Comparison of ENCODE assay signal across 9 cellular contexts in genomic region chr16:79770244-79771064, GRCh38.
DNase-seq lines count a peak whose midpoint lies in the region; ATAC-seq, FAIRE-seq and TF ChIP-seq lines count a peak whose summit lies in the region.
"Had no signal": no experiment of that assay in that cellular context is flagged by ENCODE, and none has a peak within 500 bp of the region (broad histone marks: within the 10 kb centered on the region; RNA-seq: fewer than 3 reads in every experiment).

No MANE protein-coding gene starts in this region.

- WGBS in heart left ventricle, 4 donors = 1 to 2% (median 1%) methylated on average over 59 of the region's 59 CpGs
- 1% methylated on average over 47 to 59 of the region's 59 CpGs for WGBS in pancreas, 2 donors

- no peaks in the 10 kb centered on the region for H4K20me1 ChIP-seq in DND-41 (ENCODE audit: insufficient read depth, low read length)

- DNase-seq in DND-41 (peak; percentile 59), GOT3 (lab: John Stamatoyannopoulos, UW) (peak; percentile 25), M059J (ENCODE audit: low read depth) (peak; percentile 82), SW 1271 (lab: John Stamatoyannopoulos, UW) (peak; percentile 54 to 82), amniotic stem cell (lab: John Stamatoyannopoulos, UW) (peak; percentile 67), heart left ventricle (peak; percentile 91 to 95 (median 92)), pancreas (peak; percentile 88 to 96 (median 90)), tibial artery (peak; percentile 88 to 94)

- peaks cover 3% of the 10 kb centered on the region for H3K27me3 ChIP-seq in DND-41 (ENCODE audit: insufficient read depth, low read length, poor library complexity)
- H3K27me3 ChIP-seq in heart left ventricle = no peaks in the 10 kb centered on the region
- H3K27me3 ChIP-seq in pancreas = no peaks in the 10 kb centered on the region
- H3K27me3 ChIP-seq in tibial artery = no peaks in the 10 kb centered on the region

- H3K4me2 ChIP-seq in DND-41 (ENCODE audit: insufficient read depth, low read length) = peak overlapping the region; percentile 63; the same call in 1 of the 2 replicates

- H3K27ac ChIP-seq in DND-41 (ENCODE audit: low read length) (no peak overlapping the region), heart left ventricle (peak overlapping the region in 11 of 12 donors; percentile 36 to 85 (median 63)), pancreas (peak overlapping the region in 2 of 4 donors; percentile 57 to 61), tibial artery (peak overlapping the region; percentile 73 to 79)

- TF ChIP-seq CTCF in DND-41 (IDR thresholded peaks at IDR 0.05; ENCODE audit: borderline replicate concordance, extremely low read depth, low read length, poor library complexity, severe bottlenecking) (no peak), heart left ventricle (IDR thresholded peaks at IDR 0.05) (no peak), pancreas (IDR thresholded peaks at IDR 0.05) (no peak), tibial artery (IDR thresholded peaks at IDR 0.05) (no peak)

- ATAC-seq in DND-41 (ENCODE audit: insufficient read depth, low read depth) (peak; percentile 99), heart left ventricle (peak; percentile 97 to 100 (median 99)), pancreas (peak; percentile 95 to 100 (median 98))

- H3K4me1 ChIP-seq in DND-41 (ENCODE audit: insufficient read depth, low read length) (peaks cover 7% of the 10 kb centered on the region), heart left ventricle (peaks cover 0 to 35% (median 11%) of the 10 kb centered on the region in 12 donors), pancreas (peaks cover 12 to 17% (median 14%) of the 10 kb centered on the region in 3 donors), tibial artery (peaks cover 0 to 32% (median 18%) of the 10 kb centered on the region in 4 donors)

- H2AFZ ChIP-seq in DND-41 (ENCODE audit: low read depth, low read length) = peak overlapping the region; percentile 69

- intact Hi-C loops in heart left ventricle (cut with DNase I) = no loop called here
- intact Hi-C loops in pancreas (cut with DNase I) = no loop called here
- intact Hi-C loops in tibial artery (cut with DNase I; ENCODE audit: low total_unique reads) = no loop called here

- peak overlapping the region; percentile 35 for H3K9ac ChIP-seq in DND-41 (ENCODE audit: low read depth, low read length)

- FAIRE-seq in pancreas (lab: Jason Lieb, UNC) = peak; percentile 94
- FAIRE-seq: islet of Langerhans had no signal

- H3K36me3 ChIP-seq in DND-41 (ENCODE audit: insufficient read depth, low read length) (no peaks in the 10 kb centered on the region), heart left ventricle (no peaks in the 10 kb centered on the region), pancreas (no peaks in the 10 kb centered on the region), tibial artery (no peaks in the 10 kb centered on the region)

- H3K79me2 ChIP-seq in DND-41 (ENCODE audit: insufficient read depth, low read length) = no peaks in the 10 kb centered on the region

- TF ChIP-seq POLR2A in heart left ventricle (IDR thresholded peaks at IDR 0.05) = no peak

- H3K9me3 ChIP-seq in DND-41 (ENCODE audit: insufficient read depth, low read length, severe bottlenecking) (no peaks in the 10 kb centered on the region), heart left ventricle (no peaks in the 10 kb centered on the region), pancreas (no peaks in the 10 kb centered on the region), tibial artery (no peaks in the 10 kb centered on the region)

- H3K4me3 ChIP-seq in DND-41 (ENCODE audit: low read depth in 1 of 2, low read length in 2 of 2) = peak overlapping the region in 1 of 2 experiments; percentile 54; a peak in 3 of 4 replicates
- peak overlapping the region; percentile 5 to 87 (median 63) for H3K4me3 ChIP-seq in heart left ventricle
- H3K4me3 ChIP-seq in pancreas = peak overlapping the region; percentile 30 to 58 (median 36)
- H3K4me3 ChIP-seq in tibial artery = peak overlapping the region; percentile 58 to 66

Comparison
In these comparisons a context has a peak if more than half of its experiments do, and no peak if none do; other contexts are left out.
1. DNase-seq: peak in every context shown above with its lines; median percentile 92 in heart left ventricle; 91 in tibial artery; 90 in pancreas; 82 in M059J; 68 in SW 1271; 67 in amniotic stem cell; 59 in DND-41; 25 in GOT3.